Comparison of ENCODE assay signal across 8 cellular contexts in genomic region chr7:39951943-39952194, GRCh38. TPM values are rescaled to one million over a fixed set of nuclear protein-coding genes. Genes with fewer than 3 reads are reported as not detected.
DNase-seq lines count a peak whose midpoint lies in the region; ATAC-seq, FAIRE-seq and TF ChIP-seq lines count a peak whose summit lies in the region.

No MANE protein-coding gene starts in this region.

- POLR2A ChIA-PET in Caco-2 (lab: Charles Lee): interaction anchor here (0.5 kb wide), 1 partner anchor 372 kb away, joined by 3 read pairs; no protein-coding TSS in a partner anchor

- CTCF ChIA-PET in Caco-2 (lab: Charles Lee): interaction anchor here (2.2 kb wide), 1 partner anchor 100 kb away, joined by 20 read pairs; no protein-coding TSS in a partner anchor

- ATAC-seq in RWPE2 (ENCODE audit: low read depth) (no peak), pancreas (no peak), GM18868 (IDR thresholded peaks at IDR 0.05; ENCODE audit: unreplicated experiment) (no peak), HG03095 (IDR thresholded peaks at IDR 0.05; ENCODE audit: unreplicated experiment) (no peak)

- H3K4me1 Mint-ChIP-seq in Caco-2 (ENCODE audit: low read depth, unreplicated experiment): no peaks in the 10 kb centered on the region

- H3K4me1 ChIP-seq in Caco-2 (peaks cover 12% of the 10 kb centered on the region; the same call in 1 of the 2 replicates), RWPE2 (ENCODE audit: insufficient read depth, poor library complexity, severe bottlenecking) (peaks cover 12% of the 10 kb centered on the region), esophagus (ENCODE audit: control insufficient read depth in 2 of 2, insufficient read depth in 2 of 2, low read length in 1 of 2) (peaks cover 0 to 2% of the 10 kb centered on the region in 2 donors), pancreas (peaks cover 19 to 30% (median 29%) of the 10 kb centered on the region in 3 donors)

- TF ChIP-seq CTCF in Caco-2 (IDR thresholded peaks at IDR 0.05; ENCODE audit: insufficient read depth in 1 of 2, low read depth in 1 of 2, low read length in 1 of 2, severe bottlenecking in 1 of 2, unreplicated experiment in 1 of 2) (no peak), RWPE2 (IDR thresholded peaks at IDR 0.05; ENCODE audit: poor library complexity, severe bottlenecking) (no peak), pancreas (IDR thresholded peaks at IDR 0.05) (no peak)

- H3K27ac ChIP-seq in RWPE2 (ENCODE audit: poor library complexity, severe bottlenecking) (peak overlapping the region; percentile 95), esophagus (ENCODE audit: low read depth in 2 of 2, low read length in 1 of 2) (peak overlapping the region; percentile 100), pancreas (peak overlapping the region; percentile 98 to 99 (median 99))

- H3K9me3 ChIP-seq in Caco-2 (no peaks in the 10 kb centered on the region), RWPE2 (ENCODE audit: severe bottlenecking) (no peaks in the 10 kb centered on the region), esophagus (ENCODE audit: control insufficient read depth in 2 of 2, insufficient read depth in 1 of 2, low read depth in 1 of 2, low read length in 1 of 2) (no peaks in the 10 kb centered on the region), pancreas (no peaks in the 10 kb centered on the region)

- H3K9me3 Mint-ChIP-seq in Caco-2 (ENCODE audit: unreplicated experiment): no peaks in the 10 kb centered on the region

- H3K4me3 Mint-ChIP-seq in Caco-2 (ENCODE audit: unreplicated experiment): peak overlapping the region; percentile 96

- intact Hi-C loops in Caco-2 (cut with micrococcal nuclease; ENCODE audit: unreplicated experiment): loop anchor here (1.0 kb wide), 1 partner anchor 100 kb away; no protein-coding TSS in a partner anchor
- intact Hi-C loops in pancreas (cut with DNase I): loop anchor here in 1 of 3 donors (5.0 kb wide), 2 partner anchors 40 to 100 kb away; no protein-coding TSS in a partner anchor

- no peak for FAIRE-seq in pancreas (lab: Jason Lieb, UNC)

- H3K27me3 ChIP-seq in Caco-2 (replicated peaks; ENCODE audit: control insufficient read depth, insufficient read depth, low read length) (no peaks in the 10 kb centered on the region), RWPE2 (ENCODE audit: insufficient read depth, poor library complexity, severe bottlenecking) (no peaks in the 10 kb centered on the region), esophagus (ENCODE audit: control insufficient read depth in 1 of 2, insufficient read depth in 2 of 2, low read length in 2 of 2) (no peaks in the 10 kb centered on the region), pancreas (no peaks in the 10 kb centered on the region)

- H3K27me3 Mint-ChIP-seq in Caco-2 (ENCODE audit: insufficient read depth, unreplicated experiment): no peaks in the 10 kb centered on the region

- DNase-seq in Caco-2 (no peak), RWPE2 (ENCODE audit: low spot score) (no peak), pancreas (no peak), hepatic stellate cell (ENCODE audit: low spot score) (no peak)
- no peak for DNase-seq in activated CD4-positive, alpha-beta T cell treated with anti-CD3 and anti-CD28 coated beads, Interleukin-2, amount 50 U/mL, for 4 hours

- 1% methylated on average over 10 of the region's 10 CpGs for WGBS in esophagus, 2 donors
- 0 to 1% methylated on average over 10 of the region's 10 CpGs for WGBS in pancreas, 2 donors

- peak overlapping the region; percentile 93 for H3K4me3 ChIP-seq in Caco-2 (ENCODE audit: low read depth, low read length)
- peak overlapping the region; percentile 65 for H3K4me3 ChIP-seq in RWPE2 (ENCODE audit: severe bottlenecking)
- peak overlapping the region; percentile 82 to 98 for H3K4me3 ChIP-seq in esophagus (ENCODE audit: low read depth in 1 of 2, low read length in 2 of 2)
- H3K4me3 ChIP-seq in pancreas: peak overlapping the region; percentile 89 to 95 (median 92)

- peaks cover 26% of the 10 kb centered on the region for H3K36me3 Mint-ChIP-seq in Caco-2 (ENCODE audit: insufficient read depth, unreplicated experiment)

- peak overlapping the region; percentile 94 for H3K27ac Mint-ChIP-seq in Caco-2 (ENCODE audit: unreplicated experiment)

- H3K36me3 ChIP-seq in Caco-2 (ENCODE audit: control insufficient read depth, insufficient read depth, low read length) (no peaks in the 10 kb centered on the region), RWPE2 (ENCODE audit: low read depth) (peaks cover 19% of the 10 kb centered on the region), esophagus (ENCODE audit: control insufficient read depth in 2 of 2, insufficient read depth in 2 of 2, low read length in 1 of 2) (no peaks in the 10 kb centered on the region), pancreas (no peaks in the 10 kb centered on the region)

- BruUV-seq in Caco-2 (replicated peaks; lab: Mats Ljungman, UMichigan): no TSS peak

RNA-seq across cellular contexts. Expression of gene CDK13, which starts 1.8 kb away (rescaled TPM):
- total RNA-seq in Caco-2 (2022): 45.8 and 45.9 TPM in 2 replicates
- polyA plus RNA-seq in esophagus: 10 to 100 TPM; 17.1 to 23.4 TPM
- total RNA-seq in pancreas: 10 to 100 TPM; 20.7 to 34.7 (median 23.5) TPM
- polyA plus RNA-seq in pancreas: 10 to 100 TPM; 13.2 to 22.0 TPM
